Comparison of ENCODE assay signal across 20 cellular contexts in genomic region chr7:99132922-99133321, GRCh38. TPM values are rescaled to one million over a fixed set of nuclear protein-coding genes. Genes with fewer than 3 reads are reported as not detected.
DNase-seq lines count a peak whose midpoint lies in the region; ATAC-seq, FAIRE-seq and TF ChIP-seq lines count a peak whose summit lies in the region.
"Had no signal": no experiment of that assay in that cellular context is flagged by ENCODE, and none has a peak within 500 bp of the region (broad histone marks: within the 10 kb centered on the region; RNA-seq: fewer than 3 reads in every experiment).

No MANE protein-coding gene starts in this region.

- no peak for TF ChIP-seq CTCF in A549 (IDR thresholded peaks at IDR 0.05)
- no peak for TF ChIP-seq CTCF in coronary artery (IDR thresholded peaks at IDR 0.05)
- TF ChIP-seq CTCF in HepG2 (CRISPR knock-in tag; IDR thresholded peaks at IDR 0.05) = no peak

- ATAC-seq in A549 (no peak), HepG2 (no peak), HG02852 (IDR thresholded peaks at IDR 0.05; ENCODE audit: unreplicated experiment) (no peak), HG03095 (IDR thresholded peaks at IDR 0.05; ENCODE audit: unreplicated experiment) (no peak)
- ATAC-seq: psoas muscle; stimulated activated effector memory CD8-positive, alpha-beta T cell treated with anti-CD3 and anti-CD28 coated beads, Interleukin-12 subunit alpha, Interleukin-12 subunit beta, amount 100 ng/mL, for 72 hours had no signal

- no peak for TF ChIP-seq EP300 in A549 (IDR thresholded peaks at IDR 0.05)
- no peak for TF ChIP-seq EP300 in HepG2 (IDR thresholded peaks at IDR 0.05; ENCODE audit: low read depth in 2 of 2, low read length in 2 of 2)
- TF ChIP-seq EP300 in HepG2 (CRISPR knock-in tag; IDR thresholded peaks at IDR 0.05; ENCODE audit: borderline replicate concordance) = no peak

- CTCF ChIA-PET in A549 (lab: Yijun Ruan, JAX) = interaction anchor here (0.7 to 2.1 kb wide), 2 partner anchors 11 to 180 kb away, joined by 3 to 7 read pairs; no protein-coding TSS in a partner anchor
- CTCF ChIA-PET in HepG2 (lab: Yijun Ruan, JAX; ENCODE audit: low intra/inter-chr PET ratio, low total read pairs) = no interaction called here

- H3K27ac ChIP-seq in A549 (no peak overlapping the region), coronary artery (peak overlapping the region; percentile 42 to 50), HepG2 (ENCODE audit: extremely low read length, insufficient read depth, low read length) (no peak overlapping the region)
- H3K27ac ChIP-seq: psoas muscle had no signal

- H2AFZ ChIP-seq in HepG2 (ENCODE audit: low read length) = no peak overlapping the region

- H3K4me1 ChIP-seq in A549 (peaks cover 62% of the 10 kb centered on the region), HepG2 (ENCODE audit: insufficient read depth, low read length) (peaks cover 64% of the 10 kb centered on the region)

- intact Hi-C loops in HepG2 (cut with micrococcal nuclease; ENCODE audit: unreplicated experiment) = no loop called here

- no peaks in the 10 kb centered on the region for H3K27me3 ChIP-seq in HepG2 (ENCODE audit: control insufficient read depth in 1 of 2, insufficient read depth in 2 of 2, low read length in 2 of 2)

- no TSS peak for BruUV-seq in HepG2 (replicated peaks; lab: Mats Ljungman, UMichigan)

- H3K4me3 ChIP-seq in A549 (no peak overlapping the region), coronary artery (peak overlapping the region; percentile 11), HepG2 (replicated peaks in 1 of 3; ENCODE audit: insufficient read depth in 1 of 3, low read depth in 2 of 3, low read length in 3 of 3) (no peak overlapping the region)
- H3K4me3 ChIP-seq: psoas muscle had no signal

- H3K9ac ChIP-seq in HepG2 (ENCODE audit: insufficient read depth, low read depth, low read length) = no peak overlapping the region

- H3K9me3 ChIP-seq in A549 = no peaks in the 10 kb centered on the region
- H3K9me3 ChIP-seq in HepG2 (ENCODE audit: low read length) = no peaks in the 10 kb centered on the region
- H3K9me3 ChIP-seq: psoas muscle had no signal

- H4K20me1 ChIP-seq in HepG2 (ENCODE audit: insufficient read depth, low read length) = peaks cover 11% of the 10 kb centered on the region; the same call in 1 of the 2 replicates

- TF ChIP-seq POLR2A in A549 (IDR thresholded peaks at IDR 0.05; ENCODE audit: low read length) = no peak
- TF ChIP-seq POLR2A in HepG2 (IDR thresholded peaks at IDR 0.05; ENCODE audit: insufficient read depth in 1 of 2, low read depth in 2 of 2, low read length in 2 of 2) = no peak

- FAIRE-seq in A549 (lab: Jason Lieb, UNC) (no peak), HepG2 (lab: Jason Lieb, UNC) (no peak)

- peaks cover 94% of the 10 kb centered on the region for H3K79me2 ChIP-seq in HepG2 (ENCODE audit: insufficient read depth, low read length)

- POLR2A ChIA-PET in A549 (lab: Yijun Ruan, JAX) = no interaction called here
- POLR2A ChIA-PET in HepG2 (lab: Yijun Ruan, JAX) = interaction anchor here (0.6 to 1.0 kb wide), 2 partner anchors 10 to 192 kb away, joined by 3 to 6 read pairs; no protein-coding TSS in a partner anchor

- no peak for DNase-seq in A549 (ENCODE audit: low read depth in 1 of 2, low spot score in 1 of 2)
- peak; percentile 34 for DNase-seq in NCI-H226
- DNase-seq in coronary artery (ENCODE audit: low spot score) = no peak
- peak; percentile 21 for DNase-seq in HepG2 (ENCODE audit: low spot score)
- no peak for DNase-seq in stimulated activated CD4-positive, alpha-beta T cell treated with anti-CD3 and anti-CD28 coated beads, Interleukin-2, amount 100 ng/mL, for 48 hours
- no peak for DNase-seq in LoVo (ENCODE audit: low spot score)
- DNase-seq: ACHN; activated CD8-positive, alpha-beta memory T cell treated with anti-CD3 and anti-CD28 coated beads for 24 hours; CD4-positive, CD25-positive, alpha-beta regulatory T cell; cerebellar nuclear complex; DMS53; GOT3; immature natural killer cell; KG1; NCI-H1417; psoas muscle; RPMI8226 had no signal

- TF ChIP-seq RAD21 in A549 (conservative IDR thresholded peaks at IDR 0.05 in 1 of 2, IDR thresholded peaks at IDR 0.05 in 1 of 2) (no peak), HepG2 (CRISPR knock-in tag; IDR thresholded peaks at IDR 0.05) (no peak)

- H3K4me2 ChIP-seq in A549 (0 out of 3 replicates have a peak overlapping the region, but pooled peaks have one; percentile 3), HepG2 (ENCODE audit: low read depth, low read length) (no peak overlapping the region)

- in situ Hi-C loops in HepG2 (cut with HindIII; ENCODE audit: extremely low pct_ligation_motif_present, low pct_unique_long_range_greater_than_20kb) = no loop called here

- no peaks in the 10 kb centered on the region for H3K36me3 ChIP-seq in HepG2 (replicated peaks in 1 of 2; ENCODE audit: control insufficient read depth in 1 of 2, insufficient read depth in 2 of 2, low read length in 2 of 2)

- 72% methylated on average over 6 of the region's 6 CpGs for WGBS in A549 (ENCODE audit: missing lambda C conversion rate)
- 80% methylated on average over 6 of the region's 6 CpGs for WGBS in HepG2 (ENCODE audit: low lambda C conversion rate)

TF ChIP-seq in A549, 52 proteins besides CTCF, POLR2A, EP300 and RAD21 (continues in another document):
- TF ChIP-seq ZSCAN20 (CRISPR knock-in tag; IDR thresholded peaks at IDR 0.05) (no peak), PHF8 (IDR thresholded peaks at IDR 0.05; ENCODE audit: borderline replicate concordance, low read depth) (no peak), TP53 (CRISPR knock-in tag; IDR thresholded peaks at IDR 0.05) (no peak), EHF (CRISPR knock-in tag; IDR thresholded peaks at IDR 0.05) (no peak), RCOR1 (IDR thresholded peaks at IDR 0.05; ENCODE audit: low read depth, low read length) (no peak), BCL3 (IDR thresholded peaks at IDR 0.05) (no peak), MYC (IDR thresholded peaks at IDR 0.05; ENCODE audit: borderline replicate concordance, low read length) (no peak), JUNB (IDR thresholded peaks at IDR 0.05) (no peak)

TF ChIP-seq in HepG2, 621 proteins besides CTCF, POLR2A, EP300 and RAD21 (continues in another document):
- TF ChIP-seq FOSL2 (CRISPR knock-in tag; IDR thresholded peaks at IDR 0.05) (peak; percentile 38; the same call in 1 of the 2 replicates), ZNF839 (CRISPR knock-in tag; IDR thresholded peaks at IDR 0.05; ENCODE audit: borderline replicate concordance) (no peak), NCOR1 (IDR thresholded peaks at IDR 0.05; ENCODE audit: borderline replicate concordance, low read length) (no peak)
- TF ChIP-seq, protein P1, sequence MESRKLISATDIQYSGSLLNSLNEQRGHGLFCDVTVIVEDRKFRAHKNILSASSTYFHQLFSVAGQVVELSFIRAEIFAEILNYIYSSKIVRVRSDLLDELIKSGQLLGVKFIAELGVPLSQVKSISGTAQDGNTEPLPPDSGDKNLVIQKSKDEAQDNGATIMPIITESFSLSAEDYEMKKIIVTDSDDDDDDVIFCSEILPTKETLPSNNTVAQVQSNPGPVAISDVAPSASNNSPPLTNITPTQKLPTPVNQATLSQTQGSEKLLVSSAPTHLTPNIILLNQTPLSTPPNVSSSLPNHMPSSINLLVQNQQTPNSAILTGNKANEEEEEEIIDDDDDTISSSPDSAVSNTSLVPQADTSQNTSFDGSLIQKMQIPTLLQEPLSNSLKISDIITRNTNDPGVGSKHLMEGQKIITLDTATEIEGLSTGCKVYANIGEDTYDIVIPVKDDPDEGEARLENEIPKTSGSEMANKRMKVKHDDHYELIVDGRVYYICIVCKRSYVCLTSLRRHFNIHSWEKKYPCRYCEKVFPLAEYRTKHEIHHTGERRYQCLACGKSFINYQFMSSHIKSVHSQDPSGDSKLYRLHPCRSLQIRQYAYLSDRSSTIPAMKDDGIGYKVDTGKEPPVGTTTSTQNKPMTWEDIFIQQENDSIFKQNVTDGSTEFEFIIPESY (CRISPR knock-in tag; IDR thresholded peaks at IDR 0.05) = peak; percentile 93

RNA-seq across cellular contexts. Expression of gene SMURF1, which starts 11.0 kb away (rescaled TPM):
- polyA plus RNA-seq in A549 (2011; rRNA removed) (21.5 and 22.1 TPM in 2 replicates), A549 (2017; fragmentation: RNase III; extraction: RNeasy Plus Mini Kit Qiagen cat#74134 plus additional on column Dnase treatment) (13.3 to 15.4 TPM (median 13.8 TPM) in 3 replicates), HepG2 (2011; rRNA removed) (8.3 and 8.7 TPM in 2 replicates)
- 8.6 and 10.8 TPM in 2 replicates for polyA plus RNA-seq in A549 (2012; cell fraction: cytosol; rRNA removed)
- 23.9 and 34.3 TPM in 2 replicates for polyA plus RNA-seq in A549 (2012; cell fraction: nucleus; rRNA removed)
- polyA minus RNA-seq in A549 (2011; rRNA and poly(A)+ RNA removed) = 20.1 and 20.5 TPM in 2 replicates
- total RNA-seq in HepG2 (2016; rRNA removed; fragmentation: Illumina TruSeq; extraction: Trizol) = 11.1 and 12.0 TPM in 2 replicates
- 2.3 and 2.9 TPM in 2 replicates for total RNA-seq in HepG2 (2016; cell fraction: cytosol; rRNA removed; fragmentation: Illumina TruSeq; extraction: Trizol; ENCODE audit: low read depth)
- 8.8 and 11.5 TPM in 2 replicates for total RNA-seq in HepG2 (2016; cell fraction: insoluble cytoplasmic fraction; rRNA removed; fragmentation: Illumina TruSeq; extraction: Trizol)
- total RNA-seq in HepG2 (2016; cell fraction: membrane; rRNA removed; fragmentation: Illumina TruSeq; extraction: Trizol) = 6.2 and 6.6 TPM in 2 replicates
- total RNA-seq in HepG2 (2016; cell fraction: nucleus; rRNA removed; fragmentation: Illumina TruSeq; extraction: Trizol) = 8.5 and 10.7 TPM in 2 replicates
- 4.6 and 5.6 TPM in 2 replicates for polyA plus RNA-seq in HepG2 (2011; cell fraction: cytosol; rRNA removed)
- polyA plus RNA-seq in HepG2 (2011; cell fraction: nucleus; rRNA removed) = 13.6 and 15.4 TPM in 2 replicates
- 10.1 and 10.6 TPM in 2 replicates for polyA plus RNA-seq in HepG2 (2012)
- polyA plus RNA-seq in HepG2 (2016; cell fraction: cytosol; fragmentation: Illumina TruSeq; extraction: Trizol; ENCODE audit: low read depth) = 0.75 and 0.81 TPM in 2 replicates
- 7.6 and 8.8 TPM in 2 replicates for polyA plus RNA-seq in HepG2 (2016; cell fraction: insoluble cytoplasmic fraction; fragmentation: Illumina TruSeq; extraction: Trizol; ENCODE audit: low read depth)
- 1.8 and 2.7 TPM in 2 replicates for polyA plus RNA-seq in HepG2 (2016; cell fraction: membrane; fragmentation: Illumina TruSeq; extraction: Trizol; ENCODE audit: low read depth)
- polyA plus RNA-seq in HepG2 (2016; cell fraction: nucleus; fragmentation: Illumina TruSeq; extraction: Trizol; ENCODE audit: insufficient read depth, low read depth) = 15.0 and 17.6 TPM in 2 replicates
- polyA minus RNA-seq in HepG2 (2011; rRNA and poly(A)+ RNA removed; ENCODE audit: low replicate concordance) = 9.8 and 14.1 TPM in 2 replicates
- polyA minus RNA-seq in HepG2 (2011; cell fraction: cytosol; rRNA and poly(A)+ RNA removed) = 5.8 and 6.4 TPM in 2 replicates
- 13.4 and 14.2 TPM in 2 replicates for polyA minus RNA-seq in HepG2 (2011; cell fraction: nucleus; rRNA and poly(A)+ RNA removed)

Comparison
In these comparisons a context has a peak if more than half of its experiments do, and no peak if none do; other contexts are left out.
1. DNase-seq: peak in NCI-H226 (single experiment) and HepG2 (single experiment); none in A549 (0 of 2), coronary artery (single experiment), stimulated activated CD4-positive, alpha-beta T cell treated with anti-CD3 and anti-CD28 coated beads, Interleukin-2, amount 100 ng/mL, for 48 hours (0 of 2) and LoVo (single experiment).
2. H3K27ac ChIP-seq: peak in coronary artery (2 of 2); none in A549 (0 of 2) and HepG2 (single experiment).
3. Of the 38 proteins assayed by ChIP-seq in both HepG2 and A549: peak only in HepG2: FOSL2; only in A549: none; in both: none; in neither: 37.